Comparison of ENCODE assay signal across 1 cellular context in genomic region chr12:47777151-47777550, GRCh38.
TF ChIP-seq lines count a peak whose summit lies in the region.

No MANE protein-coding gene starts in this region.

TF ChIP-seq in HepG2, 621 proteins besides CTCF, POLR2A, EP300 and RAD21:
- no peak for TF ChIP-seq PAWR (CRISPR knock-in tag; IDR thresholded peaks at IDR 0.05; ENCODE audit: borderline replicate concordance)
- no peak for TF ChIP-seq AHDC1 (CRISPR knock-in tag; IDR thresholded peaks at IDR 0.05; ENCODE audit: borderline replicate concordance)
